ENCODE assay signal across 18 cellular contexts in genomic region chr12:102873077-102873476, GRCh38. TPM values are rescaled to one million over a fixed set of nuclear protein-coding genes. Genes with fewer than 3 reads are reported as not detected.
DNase-seq lines count a peak whose midpoint lies in the region; TF ChIP-seq lines count a peak whose summit lies in the region.
"Had no signal": no experiment of that assay in that cellular context is flagged by ENCODE, and none has a peak within 500 bp of the region (broad histone marks: within the 10 kb centered on the region; RNA-seq: fewer than 3 reads in every experiment).

No MANE protein-coding gene starts in this region.

- TF ChIP-seq CTCF in testis (IDR thresholded peaks at IDR 0.05) = no peak
- no peak for TF ChIP-seq CTCF in GM10248 (IDR thresholded peaks at IDR 0.05; ENCODE audit: control extremely low read depth, extremely low read depth, low read depth, missing control alignments)

- H3K27ac ChIP-seq in testis = peak overlapping the region; percentile 43 to 71
- H3K27ac ChIP-seq: BLaER1 had no signal

- H3K36me3 ChIP-seq in testis (ENCODE audit: low read depth, missing control alignments) = no peaks in the 10 kb centered on the region
- H3K36me3 ChIP-seq: BLaER1 had no signal

- DNase-seq in Daoy (ENCODE audit: low read depth) (peak; percentile 11), HT1080 (ENCODE audit: low read depth) (peak; percentile 68), foreskin melanocyte (peak; percentile 48), testis (no peak), GM10248 (ENCODE audit: extremely low spot score) (no peak), 8988T (no peak), occipital lobe (lab: John Stamatoyannopoulos, UW) (no peak)
- DNase-seq: CD4-positive, alpha-beta T cell; HFFc6; KG1; NCI-H1092 treated with DMSO at 0.1 percent for 48 hours; NCI-H1436 treated with DMSO at 0.1 percent for 48 hours; NCI-H1930; NCI-H510A; NCI-H748 treated with DMSO at 0.1 percent for 48 hours; T-helper 1 cell had no signal

- CTCF ChIA-PET in GM10248 (lab: Yijun Ruan, JAX) = interaction anchor here (4.6 kb wide), 1 partner anchor 10 kb away, joined by 23 read pairs; no protein-coding TSS in a partner anchor

- POLR2A ChIA-PET in GM10248 (lab: Yijun Ruan, JAX) = no interaction called here

- H3K4me1 ChIP-seq in testis = peaks cover 18% of the 10 kb centered on the region

- WGBS in testis, 2 donors = 90 to 93% methylated on average over 2 of the region's 2 CpGs

- H3K27me3 ChIP-seq in testis = no peaks in the 10 kb centered on the region
- H3K27me3 ChIP-seq: BLaER1 had no signal

- H3K9me3 ChIP-seq in testis = no peaks in the 10 kb centered on the region
- H3K9me3 ChIP-seq: BLaER1 had no signal

- H3K4me3 ChIP-seq in testis = no peak overlapping the region
- H3K4me3 ChIP-seq: BLaER1 had no signal

- TF ChIP-seq POLR2A in testis (IDR thresholded peaks at IDR 0.05) = no peak

- intact Hi-C loops in testis (cut with DNase I; ENCODE audit: low total_unique reads) = no loop called here

RNA-seq across cellular contexts. Expression of gene PAH, which starts 44.0 kb away (rescaled TPM):
- total RNA-seq in Daoy (2014; rRNA removed; shearing (Covaris generic)) = not detected in 2 replicates
- not detected in 2 replicates for total RNA-seq in HT1080 (2014; rRNA removed; shearing (Covaris generic))
- not detected in 2 replicates for polyA plus RNA-seq in HT1080 (2015; cell fraction: cytosol; rRNA removed)
- not detected in 2 replicates for polyA plus RNA-seq in HT1080 (2015; cell fraction: nucleus; rRNA removed)
- total RNA-seq in testis (10 to 100 TPM in 1 of 2 donors, 1 to 10 TPM in 1; 9.3 to 18.4 TPM), occipital lobe (0.16 TPM)
- 23.2 TPM for polyA plus RNA-seq in testis (ENCODE audit: insufficient read depth, low read depth, low replicate concordance)
- total RNA-seq: A673; CD4-positive, alpha-beta T cell; HFFc6 had no signal

Comparison
In these comparisons a context has a peak if more than half of its experiments do, and no peak if none do; other contexts are left out.
1. DNase-seq: peak in Daoy (single experiment), HT1080 (single experiment) and foreskin melanocyte (single experiment); none in testis (single experiment), GM10248 (single experiment), 8988T (single experiment) and occipital lobe (single experiment).